Comparison of ENCODE assay signal across 17 cellular contexts in genomic region chr15:67010898-67011619, GRCh38. TPM values are rescaled to one million over a fixed set of nuclear protein-coding genes. Genes with fewer than 3 reads are reported as not detected.
A peak's percentile ranks its signal among the peaks of the same experiment; 100 is the strongest.
DNase-seq lines count a peak whose midpoint lies in the region; TF ChIP-seq lines count a peak whose summit lies in the region.
"Had no signal": no experiment of that assay in that cellular context is flagged by ENCODE, and none has a peak within 500 bp of the region (broad histone marks: within the 10 kb centered on the region; RNA-seq: fewer than 3 reads in every experiment).

No MANE protein-coding gene starts in this region.

- no peak overlapping the region for H3K27ac Mint-ChIP-seq in activated CD4-positive, alpha-beta memory T cell treated with anti-CD3 and anti-CD28 coated beads for 36 hours
- H3K27ac Mint-ChIP-seq: B cell; IgD-negative memory B cell; natural killer cell treated with Interleukin-12 subunit alpha and Interleukin-12 subunit beta and Interleukin-15 and Interleukin-18, amount 100 ng/mL, for 72 hours; T-helper 1 cell treated with Interleukin-12 subunit alpha and Interleukin-12 subunit beta and Interleukin-4 antibody, amounts not matched to agents 30 μg/mL and 1 μg/mL, for 36 hours had no signal

- no peak overlapping the region for H4K8ac ChIP-seq in trophoblast cell (ENCODE audit: low read depth, low read length)

- DNase-seq in SK-N-MC (ENCODE audit: low read depth, low spot score), result no peak
- DNase-seq in trophoblast cell, result peak in 1 of 2 donors; percentile 37
- DNase-seq in SIG-M5 treated with dmso at 0.1 percent for 504 hours (lab: John Stamatoyannopoulos, UW; ENCODE audit: unreplicated experiment), result no peak
- no peak for DNase-seq in G401 (ENCODE audit: low spot score)
- no peak for DNase-seq in activated CD4-positive, alpha-beta memory T cell treated with anti-CD3 and anti-CD28 coated beads for 36 hours
- DNase-seq: activated CD4-positive, alpha-beta T cell treated with anti-CD3 and anti-CD28 coated beads for 1 hour; activated naive CD4-positive, alpha-beta T cell treated with Interleukin-2 at 50 U/mL for 16 hours; lower lobe of right lung; NCI-H1092 treated with DMSO at 0.1 percent for 48 hours; NCI-H526; stimulated activated naive CD4-positive, alpha-beta T cell had no signal

- H3K14ac ChIP-seq in trophoblast cell (ENCODE audit: low read length), result no peak overlapping the region

- no peaks in the 10 kb centered on the region for H3K36me3 ChIP-seq in HEK293 (ENCODE audit: control insufficient read depth in 2 of 2, insufficient read depth in 1 of 2, low read length in 2 of 2)
- no peaks in the 10 kb centered on the region for H3K36me3 ChIP-seq in SK-N-MC (ENCODE audit: insufficient read depth, low read length)
- no peaks in the 10 kb centered on the region for H3K36me3 ChIP-seq in iPS-20b (ENCODE audit: insufficient read depth, low read depth, low read length)
- H3K36me3 ChIP-seq in trophoblast cell (ENCODE audit: control insufficient read depth in 1 of 2, insufficient read depth in 2 of 2, low read length in 2 of 2), result no peaks in the 10 kb centered on the region
- H3K36me3 ChIP-seq: lower lobe of right lung had no signal

- no peak overlapping the region for H3K4ac ChIP-seq in trophoblast cell (ENCODE audit: low read depth, low read length)

- H3K36me3 Mint-ChIP-seq in activated CD4-positive, alpha-beta memory T cell treated with anti-CD3 and anti-CD28 coated beads for 36 hours, result no peaks in the 10 kb centered on the region
- H3K36me3 Mint-ChIP-seq: IgD-negative memory B cell; natural killer cell treated with Interleukin-12 subunit alpha and Interleukin-12 subunit beta and Interleukin-15 and Interleukin-18, amount 100 ng/mL, for 72 hours had no signal

- H3K27me3 ChIP-seq in iPS-20b (ENCODE audit: insufficient read depth, low read length), result no peaks in the 10 kb centered on the region
- H3K27me3 ChIP-seq in trophoblast cell (ENCODE audit: insufficient read depth, low read length), result no peaks in the 10 kb centered on the region

- H2BK5ac ChIP-seq in trophoblast cell (ENCODE audit: low read depth, low read length, poor library complexity), result no peak overlapping the region

- H2AK5ac ChIP-seq in trophoblast cell (ENCODE audit: low read length), result no peak overlapping the region

- intact Hi-C loops in activated CD4-positive, alpha-beta memory T cell treated with anti-CD3 and anti-CD28 coated beads for 36 hours (cut with micrococcal nuclease), result no loop called here

- H3K23ac ChIP-seq in trophoblast cell (ENCODE audit: low read length), result no peak overlapping the region

- no CpG with 5 or more reads among the region's 7 CpGs for WGBS in trophoblast cell (ENCODE audit: extremely low coverage, insufficient coverage, insufficient read length)

- H3K4me1 Mint-ChIP-seq in activated CD4-positive, alpha-beta memory T cell treated with anti-CD3 and anti-CD28 coated beads for 36 hours (ENCODE audit: low read depth), result peaks cover 4% of the 10 kb centered on the region
- H3K4me1 Mint-ChIP-seq: B cell had no signal

- no peaks in the 10 kb centered on the region for H3K9me3 Mint-ChIP-seq in activated CD4-positive, alpha-beta memory T cell treated with anti-CD3 and anti-CD28 coated beads for 36 hours
- H3K9me3 Mint-ChIP-seq: IgD-negative memory B cell; natural killer cell treated with Interleukin-12 subunit alpha and Interleukin-12 subunit beta and Interleukin-15 and Interleukin-18, amount 100 ng/mL, for 72 hours; T-helper 1 cell treated with Interleukin-12 subunit alpha and Interleukin-12 subunit beta and Interleukin-4 antibody, amounts not matched to agents 30 μg/mL and 1 μg/mL, for 36 hours had no signal

- POLR2A ChIA-PET in HEK293 (lab: Yijun Ruan, JAX), result no interaction called here
- POLR2A ChIA-PET in activated CD4-positive, alpha-beta memory T cell treated with anti-CD3 and anti-CD28 coated beads for 36 hours (lab: Charles Lee), result no interaction called here

- in situ Hi-C loops in G401 (cut with HindIII; ENCODE audit: low sequenced_read_pairs), result no loop called here

- no peaks in the 10 kb centered on the region for H3K79me2 ChIP-seq in trophoblast cell (ENCODE audit: control insufficient read depth, insufficient read depth, low read length, poor library complexity)

- H2AFZ ChIP-seq in trophoblast cell (ENCODE audit: insufficient read depth, low read length, poor library complexity), result no peak overlapping the region

- H2BK12ac ChIP-seq in trophoblast cell (ENCODE audit: low read length), result peak overlapping the region; percentile 18

- H3K79me1 ChIP-seq in trophoblast cell (ENCODE audit: low read length), result peaks cover 3% of the 10 kb centered on the region

- CTCF ChIA-PET in HEK293 (lab: Yijun Ruan, JAX), result interaction anchor here (0.6 kb wide), 1 partner anchor 9 kb away, joined by 3 read pairs; no protein-coding TSS in a partner anchor
- CTCF ChIA-PET in activated CD4-positive, alpha-beta memory T cell treated with anti-CD3 and anti-CD28 coated beads for 36 hours (lab: Charles Lee), result no interaction called here

- no peak overlapping the region for H2BK120ac ChIP-seq in trophoblast cell (ENCODE audit: insufficient read depth, low read length, poor library complexity)

- H3K4me1 ChIP-seq in HEK293 (ENCODE audit: control insufficient read depth, insufficient read depth, low read length) (no peaks in the 10 kb centered on the region), iPS-20b (ENCODE audit: insufficient read depth, low read length) (peaks cover 24% of the 10 kb centered on the region), trophoblast cell (ENCODE audit: control insufficient read depth in 1 of 2, insufficient read depth in 2 of 2, low read length in 2 of 2) (peaks cover 6 to 9% of the 10 kb centered on the region in 2 experiments)
- H3K4me1 ChIP-seq: lower lobe of right lung had no signal

- H3K9me3 ChIP-seq in HEK293 (ENCODE audit: control insufficient read depth, insufficient read depth, low read depth, low read length) (no peaks in the 10 kb centered on the region), SK-N-MC (ENCODE audit: low read depth, low read length) (no peaks in the 10 kb centered on the region), iPS-20b (ENCODE audit: insufficient read depth, low read depth, low read length) (no peaks in the 10 kb centered on the region), trophoblast cell (ENCODE audit: insufficient read depth, low read depth, low read length) (peaks cover 5% of the 10 kb centered on the region)
- H3K9me3 ChIP-seq: lower lobe of right lung had no signal

- peak overlapping the region; percentile 17 for H3K9ac ChIP-seq in SK-N-MC (ENCODE audit: insufficient read length)
- no peak overlapping the region for H3K9ac ChIP-seq in iPS-20b (ENCODE audit: low read depth, low read length)
- H3K9ac ChIP-seq in trophoblast cell (ENCODE audit: low read length), result no peak overlapping the region

- H3K27ac ChIP-seq in HEK293 (ENCODE audit: extremely low read depth, low read depth, low read length) (no peak overlapping the region), SK-N-MC (no peak overlapping the region), iPS-20b (ENCODE audit: low read length) (no peak overlapping the region), trophoblast cell (ENCODE audit: low read depth, low read length) (no peak overlapping the region)
- H3K27ac ChIP-seq: lower lobe of right lung had no signal

- H3K4me2 ChIP-seq in trophoblast cell (ENCODE audit: low read length), result peak overlapping the region; percentile 17

- TF ChIP-seq CTCF in HEK293 (tag by site-specific recombination; IDR thresholded peaks at IDR 0.05), result no peak

- no peaks in the 10 kb centered on the region for H3K27me3 Mint-ChIP-seq in activated CD4-positive, alpha-beta memory T cell treated with anti-CD3 and anti-CD28 coated beads for 36 hours

- no peak overlapping the region for H3K18ac ChIP-seq in trophoblast cell (ENCODE audit: low read length)

- no peak overlapping the region for H4K12ac ChIP-seq in trophoblast cell (ENCODE audit: low read depth, low read length)

- H3K4me3 Mint-ChIP-seq in activated CD4-positive, alpha-beta memory T cell treated with anti-CD3 and anti-CD28 coated beads for 36 hours, result no peak overlapping the region
- H3K4me3 Mint-ChIP-seq: B cell; IgD-negative memory B cell; natural killer cell treated with Interleukin-12 subunit alpha and Interleukin-12 subunit beta and Interleukin-15 and Interleukin-18, amount 100 ng/mL, for 72 hours; T-helper 1 cell treated with Interleukin-12 subunit alpha and Interleukin-12 subunit beta and Interleukin-4 antibody, amounts not matched to agents 30 μg/mL and 1 μg/mL, for 36 hours had no signal

- no peak overlapping the region for H4K91ac ChIP-seq in trophoblast cell (ENCODE audit: low read depth, low read length)

- H3K4me3 ChIP-seq in HEK293 (ENCODE audit: low read depth, low read length) (no peak overlapping the region), SK-N-MC (no peak overlapping the region), iPS-20b (ENCODE audit: low read length) (0 out of 2 replicates have a peak overlapping the region, but pooled peaks have one; percentile 0), trophoblast cell (ENCODE audit: low read depth, low read length) (no peak overlapping the region)
- H3K4me3 ChIP-seq: lower lobe of right lung had no signal

TF ChIP-seq in HEK293, 187 proteins besides CTCF, POLR2A, EP300 and RAD21 (continues in another document):
- no peak for TF ChIP-seq ZNF214 (tag by site-specific recombination; IDR thresholded peaks at IDR 0.05; ENCODE audit: borderline replicate concordance)
- TF ChIP-seq ZNF416 (tag by site-specific recombination; IDR thresholded peaks at IDR 0.05), result no peak
- TF ChIP-seq ZNF2 (tag by site-specific recombination; IDR thresholded peaks at IDR 0.05), result no peak
- TF ChIP-seq ZBTB8A (tag by site-specific recombination; IDR thresholded peaks at IDR 0.05), result no peak

RNA-seq across cellular contexts. Expression of gene SMAD3, which starts 54.3 kb away (rescaled TPM):
- 49.5 and 54.4 TPM in 2 replicates for polyA plus RNA-seq in trophoblast cell (2013)
- total RNA-seq in G401 (2014; rRNA removed; shearing (Covaris generic)), result 11.1 and 21.9 TPM in 2 replicates
- 10 to 100 TPM; 50.2 to 50.5 TPM for total RNA-seq in activated CD4-positive, alpha-beta memory T cell treated with anti-CD3 and anti-CD28 coated beads for 36 hours
